In genomic region chr19:39996218-39996810, GRCh38 we compare ENCODE assay signal across 8 cellular contexts. TPM values are rescaled to one million over a fixed set of nuclear protein-coding genes. Genes with fewer than 3 reads are reported as not detected.
DNase-seq lines count a peak whose midpoint lies in the region; ATAC-seq and TF ChIP-seq lines count a peak whose summit lies in the region.

No MANE protein-coding gene starts in this region.

- H2AFZ ChIP-seq in DND-41 (ENCODE audit: low read depth, low read length) = peak overlapping the region; percentile 97

- TF ChIP-seq EP300 in transverse colon (IDR thresholded peaks at IDR 0.05; ENCODE audit: low read depth) = no peak

- H3K4me3 ChIP-seq in DND-41 (ENCODE audit: low read depth in 1 of 2, low read length in 2 of 2) (peak overlapping the region; percentile 68 to 83), WERI-Rb-1 (ENCODE audit: low read depth, low read length) (peak overlapping the region; percentile 88), epithelial cell of proximal tubule (ENCODE audit: low read depth, low read length) (peak overlapping the region; percentile 70), muscle layer of colon (ENCODE audit: low read depth in 1 of 2, low read length in 2 of 2) (peak overlapping the region; percentile 57 to 77), transverse colon (peak overlapping the region; percentile 45 to 70 (median 55))

- ATAC-seq in DND-41 (ENCODE audit: insufficient read depth, low read depth) = peak; percentile 56
- peak; percentile 33 for ATAC-seq in GM21447 (IDR thresholded peaks at IDR 0.05; ENCODE audit: unreplicated experiment)

- H3K4me1 ChIP-seq in DND-41 (ENCODE audit: insufficient read depth, low read length) = peaks cover 19% of the 10 kb centered on the region
- H3K4me1 ChIP-seq in muscle layer of colon (ENCODE audit: insufficient read depth, low read length) = peaks cover 15% of the 10 kb centered on the region
- H3K4me1 ChIP-seq in transverse colon = peaks cover 10 to 16% (median 12%) of the 10 kb centered on the region in 4 donors

- H3K9me3 ChIP-seq in DND-41 (ENCODE audit: insufficient read depth, low read length, severe bottlenecking) = peaks cover 3% of the 10 kb centered on the region
- peaks cover 23% of the 10 kb centered on the region for H3K9me3 ChIP-seq in KOPT-K1 (ENCODE audit: insufficient read depth, low read length, poor library complexity, severe bottlenecking)
- no peaks in the 10 kb centered on the region for H3K9me3 ChIP-seq in WERI-Rb-1 (ENCODE audit: severe bottlenecking)
- H3K9me3 ChIP-seq in muscle layer of colon (ENCODE audit: low read length) = no peaks in the 10 kb centered on the region
- H3K9me3 ChIP-seq in transverse colon = no peaks in the 10 kb centered on the region

- in situ Hi-C loops in transverse colon (cut with MboI; ENCODE audit: low pct_ligation_motif_present in 1 of 4, low pct_unique_long_range_greater_than_20kb in 1 of 4, low sequenced_read_pairs in 3 of 4) = no loop called here

- no peak for TF ChIP-seq CTCF in DND-41 (IDR thresholded peaks at IDR 0.05; ENCODE audit: borderline replicate concordance, extremely low read depth, low read length, poor library complexity, severe bottlenecking)
- TF ChIP-seq CTCF in WERI-Rb-1 (IDR thresholded peaks at IDR 0.05; ENCODE audit: low read depth, low read length) = no peak
- TF ChIP-seq CTCF in epithelial cell of proximal tubule (conservative IDR thresholded peaks at IDR 0.05; ENCODE audit: low read depth, low read length) = no peak
- no peak for TF ChIP-seq CTCF in transverse colon (IDR thresholded peaks at IDR 0.05)

- WGBS in transverse colon (ENCODE audit: low coverage in 1 of 2), 2 donors = 7 to 16% methylated on average over 12 to 19 of the region's 19 CpGs

- DNase-seq in DND-41 (peak; percentile 54), WERI-Rb-1 (peak; percentile 14), epithelial cell of proximal tubule (ENCODE audit: low read depth) (no peak), transverse colon (peak; percentile 17)
- DNase-seq in activated effector memory CD4-positive, alpha-beta T cell treated with anti-CD3 and anti-CD28 coated beads, Interleukin-2, amount 50 U/mL, for 16 hours = no peak

- H3K27me3 ChIP-seq in DND-41 (ENCODE audit: insufficient read depth, low read length, poor library complexity) (no peaks in the 10 kb centered on the region), WERI-Rb-1 (ENCODE audit: insufficient read depth, low read depth, severe bottlenecking) (no peaks in the 10 kb centered on the region), muscle layer of colon (ENCODE audit: control insufficient read depth in 1 of 2, insufficient read depth in 2 of 2, low read length in 2 of 2) (no peaks in the 10 kb centered on the region), transverse colon (no peaks in the 10 kb centered on the region)

- intact Hi-C loops in transverse colon (cut with DNase I; ENCODE audit: low total_unique reads) = loop anchor here (10.0 kb wide), 1 partner anchor 748 kb away; no protein-coding TSS in a partner anchor

- peaks cover 13% of the 10 kb centered on the region for H3K36me3 ChIP-seq in DND-41 (ENCODE audit: insufficient read depth, low read length)
- no peaks in the 10 kb centered on the region for H3K36me3 ChIP-seq in KOPT-K1 (ENCODE audit: insufficient read depth, low read length)
- H3K36me3 ChIP-seq in WERI-Rb-1 = no peaks in the 10 kb centered on the region
- H3K36me3 ChIP-seq in muscle layer of colon (ENCODE audit: insufficient read depth, low read length) = no peaks in the 10 kb centered on the region
- no peaks in the 10 kb centered on the region for H3K36me3 ChIP-seq in transverse colon

- peak overlapping the region; percentile 92 for H3K27ac ChIP-seq in DND-41 (ENCODE audit: low read length)
- peak overlapping the region; percentile 83 for H3K27ac ChIP-seq in KOPT-K1 (ENCODE audit: low read depth, low read length, poor library complexity, severe bottlenecking)
- peak overlapping the region; percentile 79 for H3K27ac ChIP-seq in WERI-Rb-1
- peak overlapping the region; percentile 75 for H3K27ac ChIP-seq in muscle layer of colon (ENCODE audit: low read depth, low read length)
- peak overlapping the region; percentile 72 to 87 (median 85) for H3K27ac ChIP-seq in transverse colon

- no peak for TF ChIP-seq POLR2A in transverse colon (IDR thresholded peaks at IDR 0.05)

- H3K9ac ChIP-seq in DND-41 (ENCODE audit: low read depth, low read length) = peak overlapping the region; percentile 80
- peak overlapping the region; percentile 66 for H3K9ac ChIP-seq in muscle layer of colon (ENCODE audit: low read length)

- no peaks in the 10 kb centered on the region for H4K20me1 ChIP-seq in DND-41 (ENCODE audit: insufficient read depth, low read length)

- peak overlapping the region; percentile 88 for H3K4me2 ChIP-seq in DND-41 (ENCODE audit: insufficient read depth, low read length)

- H3K79me2 ChIP-seq in DND-41 (ENCODE audit: insufficient read depth, low read length) = peaks cover 52% of the 10 kb centered on the region

RNA-seq across cellular contexts. Expression of gene ZNF546, which starts 0.5 kb away (rescaled TPM):
- 0.17 and 0.87 TPM in 2 replicates for total RNA-seq in epithelial cell of proximal tubule
- 1 to 10 TPM in 3 of 4 donors, under 1 TPM in 1; 0.60 to 8.1 (median 2.4) TPM for total RNA-seq in transverse colon

RNA-seq across cellular contexts. Expression of gene PSMC4, which starts 25.3 kb away (rescaled TPM):
- 126 and 199 TPM in 2 replicates for total RNA-seq in epithelial cell of proximal tubule
- total RNA-seq in transverse colon = 10 to 100 TPM; 46.4 to 83.4 (median 77.5) TPM

RNA-seq across cellular contexts. Expression of gene ZNF780B, which starts 59.7 kb away (rescaled TPM):
- total RNA-seq in epithelial cell of proximal tubule (5.6 and 21.4 TPM in 2 replicates), transverse colon (10 to 100 TPM in 3 of 4 donors, 1 to 10 TPM in 1; 4.5 to 87.8 (median 25.5) TPM)

Comparison
In these comparisons a context has a peak if more than half of its experiments do, and no peak if none do; other contexts are left out.
1. DNase-seq: peak in DND-41 (single experiment), WERI-Rb-1 (single experiment) and transverse colon (single experiment); none in epithelial cell of proximal tubule (single experiment) and activated effector memory CD4-positive, alpha-beta T cell treated with anti-CD3 and anti-CD28 coated beads, Interleukin-2, amount 50 U/mL, for 16 hours (single experiment).
2. Peak in every context shown above with its lines, with median percentiles within 50 percentile points of each other: H3K27ac ChIP-seq and H3K4me3 ChIP-seq.